In genomic region chr1:61641171-61641570, GRCh38 we compare ENCODE assay signal across 11 cellular contexts.
DNase-seq lines count a peak whose midpoint lies in the region; ATAC-seq, FAIRE-seq and TF ChIP-seq lines count a peak whose summit lies in the region.
"Had no signal": no experiment of that assay in that cellular context is flagged by ENCODE, and none has a peak within 500 bp of the region (broad histone marks: within the 10 kb centered on the region; RNA-seq: fewer than 3 reads in every experiment).

No MANE protein-coding gene starts in this region.

- WGBS in esophagus muscularis mucosa, result 38% methylated on average over 12 of the region's 12 CpGs
- 24 to 51% (median 43%) methylated on average over 12 of the region's 12 CpGs for WGBS in ovary, 3 donors

- H3K36me3 ChIP-seq in CD8-positive, alpha-beta T cell (ENCODE audit: insufficient read depth, low read length), result no peaks in the 10 kb centered on the region
- H3K36me3 ChIP-seq in OCI-LY3 (replicated peaks; ENCODE audit: low read depth, low read length) (no peaks in the 10 kb centered on the region), esophagus muscularis mucosa (no peaks in the 10 kb centered on the region), ovary (no peaks in the 10 kb centered on the region)
- H3K36me3 ChIP-seq: brain microvascular endothelial cell had no signal

- no peaks in the 10 kb centered on the region for H3K36me3 Mint-ChIP-seq in CD8-positive, alpha-beta T cell
- H3K36me3 Mint-ChIP-seq: mesothelial cell of epicardium had no signal

- peaks cover 11% of the 10 kb centered on the region for H3K4me1 Mint-ChIP-seq in CD8-positive, alpha-beta T cell (ENCODE audit: low read depth)

- H3K9me3 ChIP-seq in CD8-positive, alpha-beta T cell (ENCODE audit: low read length), result no peaks in the 10 kb centered on the region
- no peaks in the 10 kb centered on the region for H3K9me3 ChIP-seq in OCI-LY3 (ENCODE audit: insufficient read depth, low read length)
- no peaks in the 10 kb centered on the region for H3K9me3 ChIP-seq in esophagus muscularis mucosa
- no peaks in the 10 kb centered on the region for H3K9me3 ChIP-seq in ovary

- CTCF ChIA-PET in CD8-positive, alpha-beta T cell (lab: Charles Lee), result interaction anchor here (0.7 to 1.3 kb wide), 5 partner anchors 16 to 591 kb away, joined by 3 to 4 read pairs (median 3); no protein-coding TSS in a partner anchor

- no peak for TF ChIP-seq CTCF in CD8-positive, alpha-beta T cell (IDR thresholded peaks at IDR 0.05)
- TF ChIP-seq CTCF in OCI-LY3 (IDR thresholded peaks at IDR 0.05; ENCODE audit: low read depth, low read length) (no peak), esophagus muscularis mucosa (IDR thresholded peaks at IDR 0.05) (no peak), ovary (IDR thresholded peaks at IDR 0.05) (no peak)

- peak overlapping the region; percentile 25 for H3K4me3 ChIP-seq in CD8-positive, alpha-beta T cell (ENCODE audit: low read depth, low read length)
- H3K4me3 ChIP-seq in OCI-LY3 (ENCODE audit: low read length), result peak overlapping the region; percentile 76
- H3K4me3 ChIP-seq in esophagus muscularis mucosa, result peak overlapping the region; percentile 17 to 47 (median 34)
- peak overlapping the region; percentile 21 for H3K4me3 ChIP-seq in ovary

- peak overlapping the region; percentile 78 for H3K27ac Mint-ChIP-seq in CD8-positive, alpha-beta T cell

- peak overlapping the region; percentile 91 for H2AFZ ChIP-seq in OCI-LY3 (ENCODE audit: low read depth, low read length)

- intact Hi-C loops in CD8-positive, alpha-beta T cell (cut with DNase I, micrococcal nuclease), result loop anchor here in 1 of 2 experiments (1.0 to 10.0 kb wide), 2 partner anchors 591 to 1666 kb away; no protein-coding TSS in a partner anchor
- intact Hi-C loops in esophagus muscularis mucosa (cut with DNase I), result loop anchor here (5.0 to 10.0 kb wide), 3 partner anchors 189 to 594 kb away; no protein-coding TSS in a partner anchor
- intact Hi-C loops in ovary (cut with DNase I), result loop anchor here in 3 of 4 donors (5.0 to 10.0 kb wide), 5 partner anchors 101 to 676 kb away; partner anchors contain the start of gene PATJ (in 1 of the 3)

- no peak for FAIRE-seq in H54 (lab: Jason Lieb, UNC)

- no peaks in the 10 kb centered on the region for H3K9me3 Mint-ChIP-seq in CD8-positive, alpha-beta T cell
- H3K9me3 Mint-ChIP-seq: mesothelial cell of epicardium had no signal

- H3K9ac ChIP-seq in OCI-LY3 (ENCODE audit: low read length), result peak overlapping the region; percentile 47

- H3K27me3 Mint-ChIP-seq in CD8-positive, alpha-beta T cell (ENCODE audit: low read depth), result peaks cover 2% of the 10 kb centered on the region

- peaks cover 4% of the 10 kb centered on the region for H3K27me3 ChIP-seq in CD8-positive, alpha-beta T cell (ENCODE audit: insufficient read depth, low read length)
- H3K27me3 ChIP-seq in OCI-LY3 (ENCODE audit: low read depth, low read length) (no peaks in the 10 kb centered on the region), esophagus muscularis mucosa (peaks cover 0 to 3% (median 0%) of the 10 kb centered on the region in 4 donors), ovary (no peaks in the 10 kb centered on the region)
- H3K27me3 ChIP-seq: brain microvascular endothelial cell had no signal

- no peak overlapping the region for H3K27ac ChIP-seq in CD8-positive, alpha-beta T cell (ENCODE audit: low read depth, low read length)
- H3K27ac ChIP-seq in OCI-LY3 (ENCODE audit: low read length) (no peak overlapping the region), esophagus muscularis mucosa (replicated peaks in 1 of 4) (peak overlapping the region; percentile 76 to 85 (median 79)), ovary (peak overlapping the region in 1 of 2 donors; percentile 64)
- H3K27ac ChIP-seq: brain microvascular endothelial cell, RWPE1 had no signal

- no peaks in the 10 kb centered on the region for H3K79me2 ChIP-seq in OCI-LY3 (ENCODE audit: low read length)

- TF ChIP-seq POLR2A in esophagus muscularis mucosa (IDR thresholded peaks at IDR 0.05; ENCODE audit: low read depth) (no peak), ovary (IDR thresholded peaks at IDR 0.05) (no peak), H54 (IDR thresholded peaks at IDR 0.05; ENCODE audit: low read depth, low read length) (no peak)

- peak overlapping the region; percentile 76 for H3K4me2 ChIP-seq in OCI-LY3 (ENCODE audit: low read length)

- peak overlapping the region; percentile 69 for H3K4me3 Mint-ChIP-seq in CD8-positive, alpha-beta T cell

- POLR2A ChIA-PET in CD8-positive, alpha-beta T cell (lab: Charles Lee), result no interaction called here

- ATAC-seq in CD8-positive, alpha-beta T cell, result no peak
- ATAC-seq in HG03175 (IDR thresholded peaks at IDR 0.05; ENCODE audit: unreplicated experiment) (no peak), GM19397 (IDR thresholded peaks at IDR 0.05; ENCODE audit: unreplicated experiment) (no peak)

- DNase-seq in CD8-positive, alpha-beta T cell, result no peak
- DNase-seq in esophagus muscularis mucosa (ENCODE audit: extremely low spot score) (no peak), ovary (peak in 1 of 5 donors; percentile 20), H54 (ENCODE audit: insufficient read length, low spot score) (no peak), C1 segment of cervical spinal cord (lab: John Stamatoyannopoulos, UW) (no peak)

- no peaks in the 10 kb centered on the region for H3K4me1 ChIP-seq in CD8-positive, alpha-beta T cell (ENCODE audit: insufficient read depth, low read length)
- H3K4me1 ChIP-seq in OCI-LY3 (ENCODE audit: low read length) (0 out of 2 replicates have a peak, but pooled peaks cover 8% of the 10 kb centered on the region), esophagus muscularis mucosa (peaks cover 15 to 66% (median 51%) of the 10 kb centered on the region in 4 donors), ovary (ENCODE audit: insufficient read depth) (peaks cover 18% of the 10 kb centered on the region)

- TF ChIP-seq EP300 in esophagus muscularis mucosa (IDR thresholded peaks at IDR 0.05) (no peak), ovary (IDR thresholded peaks at IDR 0.05) (no peak)

- H4K20me1 ChIP-seq in OCI-LY3 (ENCODE audit: insufficient read depth, low read length), result no peaks in the 10 kb centered on the region

Comparison
In these comparisons a context has a peak if more than half of its experiments do, and no peak if none do; other contexts are left out.
1. H3K27ac ChIP-seq: peak in esophagus muscularis mucosa (4 of 4); none in CD8-positive, alpha-beta T cell (single experiment) and OCI-LY3 (single experiment).
2. H3K4me3 ChIP-seq: peak in every context shown above with its lines; median percentile 76 in OCI-LY3; 34 in esophagus muscularis mucosa; 25 in CD8-positive, alpha-beta T cell; 21 in ovary.